ENCODE assay signal across 21 cellular contexts in the genomic region with DNA sequence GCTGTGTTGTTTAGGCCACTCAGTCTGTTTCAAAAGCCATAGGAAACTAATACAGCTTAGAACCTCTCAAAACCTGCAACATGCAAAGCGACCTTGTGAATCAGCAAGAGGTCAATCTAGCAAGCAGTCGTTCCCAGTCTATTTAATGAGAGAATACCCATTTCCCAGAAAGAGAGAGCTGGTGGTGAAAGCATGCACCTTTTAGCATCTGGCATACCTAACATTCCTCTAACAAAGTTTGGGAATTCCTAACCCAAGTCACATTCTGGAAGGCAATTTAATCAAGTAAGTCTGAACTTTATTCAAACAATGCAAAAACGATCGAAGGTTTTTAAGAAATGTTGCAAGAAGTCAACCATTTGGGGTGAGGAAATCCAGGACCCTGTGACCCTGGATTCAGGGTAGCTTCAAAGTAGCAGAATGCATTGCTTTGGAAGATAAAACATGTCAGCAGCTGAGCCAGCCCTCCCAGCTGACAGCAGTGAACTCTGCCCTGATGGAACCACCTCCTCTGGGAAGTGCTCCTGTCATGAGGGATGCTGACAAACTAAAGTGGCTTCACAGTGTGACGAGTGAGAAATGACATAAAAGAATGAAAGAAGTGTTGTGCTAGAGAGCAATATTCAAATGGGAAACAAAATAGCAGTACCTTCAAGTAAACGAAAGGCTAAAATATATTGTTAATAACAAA.
DNase-seq lines count a peak whose midpoint lies in the region; ATAC-seq, FAIRE-seq and TF ChIP-seq lines count a peak whose summit lies in the region.
"Had no signal": no experiment of that assay in that cellular context is flagged by ENCODE, and none has a peak within 500 bp of the region (broad histone marks: within the 10 kb centered on the region; RNA-seq: fewer than 3 reads in every experiment).

No MANE protein-coding gene starts in this region.

- no peak overlapping the region for H3K18ac ChIP-seq in IMR-90 (ENCODE audit: low read depth, low read length)

- peaks cover 2% of the 10 kb centered on the region for H3K27me3 Mint-ChIP-seq in glutamatergic neuron (ENCODE audit: unreplicated experiment)
- H3K27me3 Mint-ChIP-seq: CD4-positive, alpha-beta memory T cell; IgD-negative memory B cell had no signal

- DNase-seq in IMR-90 = no peak
- peak; percentile 33 for DNase-seq in glutamatergic neuron
- DNase-seq in HepG2 (ENCODE audit: low spot score) = peak; percentile 43
- DNase-seq in small intestine = peak; percentile 21
- DNase-seq in WERI-Rb-1 = no peak
- DNase-seq in central memory CD4-positive, alpha-beta T cell = no peak
- DNase-seq in cortex of kidney (lab: John Stamatoyannopoulos, UW) = no peak
- DNase-seq: ACHN; CD4-positive, alpha-beta memory T cell; DND-41; GM23248; Karpas-422; NCI-H1417 treated with DMSO at 0.1 percent for 48 hours; NCI-H187; NCI-H446; NCI-H526 had no signal

- H3K4me1 Mint-ChIP-seq in glutamatergic neuron (ENCODE audit: low read depth, unreplicated experiment) = peaks cover 7% of the 10 kb centered on the region

- H4K5ac ChIP-seq in IMR-90 (ENCODE audit: low read depth, low read length) = no peak overlapping the region

- H3K9me3 ChIP-seq in IMR-90 (ENCODE audit: control insufficient read depth, insufficient read depth, low read length) (no peaks in the 10 kb centered on the region), HepG2 (ENCODE audit: low read length) (no peaks in the 10 kb centered on the region), small intestine (ENCODE audit: control insufficient read depth, low read depth) (no peaks in the 10 kb centered on the region), WERI-Rb-1 (ENCODE audit: severe bottlenecking) (no peaks in the 10 kb centered on the region)
- H3K9me3 ChIP-seq: BLaER1 treated with 17β-estradiol and CSF1 and Interleukin-3, amounts not matched to agents 10 nM and 100 nM; Caco-2; Peyer's patch had no signal

- ATAC-seq in IMR-90 (ENCODE audit: low read depth) (no peak), HepG2 (peak; percentile 84)
- ATAC-seq: HCT116 had no signal

- H3K4me3 ChIP-seq in IMR-90 (ENCODE audit: insufficient read depth, low read depth, low read length) = no peak overlapping the region
- no peak overlapping the region for H3K4me3 ChIP-seq in HepG2 (replicated peaks in 1 of 3; ENCODE audit: insufficient read depth in 1 of 3, low read depth in 2 of 3, low read length in 3 of 3)
- no peak overlapping the region for H3K4me3 ChIP-seq in small intestine (ENCODE audit: low read depth in 1 of 2, low read length in 2 of 2)
- H3K4me3 ChIP-seq in WERI-Rb-1 (ENCODE audit: low read depth, low read length) = no peak overlapping the region
- H3K4me3 ChIP-seq: BLaER1 treated with 17β-estradiol and CSF1 and Interleukin-3, amounts not matched to agents 10 nM and 100 nM; GM23248; Peyer's patch had no signal

- H3K9ac ChIP-seq in IMR-90 (ENCODE audit: low read depth, low read length) (no peak overlapping the region), HepG2 (ENCODE audit: insufficient read depth, low read depth, low read length) (no peak overlapping the region)
- H3K9ac ChIP-seq: BLaER1 treated with 17β-estradiol and CSF1 and Interleukin-3, amounts not matched to agents 10 nM and 100 nM; GM23248 had no signal

- POLR2A ChIA-PET in IMR-90 (lab: Charles Lee; ENCODE audit: unreplicated experiment) (no interaction called here), HepG2 (lab: Yijun Ruan, JAX) (no interaction called here)

- no peaks in the 10 kb centered on the region for H3K27me3 ChIP-seq in IMR-90 (ENCODE audit: control insufficient read depth, insufficient read depth, low read length)
- no peaks in the 10 kb centered on the region for H3K27me3 ChIP-seq in HepG2 (ENCODE audit: control insufficient read depth in 1 of 2, insufficient read depth in 2 of 2, low read length in 2 of 2)
- H3K27me3 ChIP-seq in small intestine (ENCODE audit: control insufficient read depth in 2 of 2, insufficient read depth in 2 of 2, low read length in 2 of 2) = no peaks in the 10 kb centered on the region
- H3K27me3 ChIP-seq in WERI-Rb-1 (ENCODE audit: insufficient read depth, low read depth, severe bottlenecking) = no peaks in the 10 kb centered on the region
- H3K27me3 ChIP-seq: BLaER1 treated with 17β-estradiol and CSF1 and Interleukin-3, amounts not matched to agents 10 nM and 100 nM; Peyer's patch had no signal

- no peak overlapping the region for H3K4me3 Mint-ChIP-seq in glutamatergic neuron (ENCODE audit: unreplicated experiment)
- H3K4me3 Mint-ChIP-seq: CD4-positive, alpha-beta memory T cell; IgD-negative memory B cell had no signal

- H2AFZ ChIP-seq in IMR-90 (replicated peaks; ENCODE audit: low read length, poor library complexity) = no peak overlapping the region
- H2AFZ ChIP-seq in HepG2 (ENCODE audit: low read length) = no peak overlapping the region
- H2AFZ ChIP-seq: GM23248 had no signal

- intact Hi-C loops in IMR-90 (cut with micrococcal nuclease) = no loop called here
- intact Hi-C loops in HepG2 (cut with micrococcal nuclease; ENCODE audit: unreplicated experiment) = no loop called here

- TF ChIP-seq EP300 in HepG2 (IDR thresholded peaks at IDR 0.05; ENCODE audit: low read depth in 2 of 2, low read length in 2 of 2) = peak in 1 of 2 experiments; percentile 7; a peak in 1 of 4 replicates
- no peak for TF ChIP-seq EP300 in HepG2 (CRISPR knock-in tag; IDR thresholded peaks at IDR 0.05; ENCODE audit: borderline replicate concordance)

- no peak overlapping the region for H3K4me2 ChIP-seq in IMR-90 (ENCODE audit: low read depth, low read length)
- no peak overlapping the region for H3K4me2 ChIP-seq in HepG2 (ENCODE audit: low read depth, low read length)
- H3K4me2 ChIP-seq: BLaER1 treated with 17β-estradiol and CSF1 and Interleukin-3, amounts not matched to agents 10 nM and 100 nM had no signal

- H4K91ac ChIP-seq in IMR-90 (ENCODE audit: insufficient read depth, low read depth, low read length) = no peak overlapping the region

- dilution Hi-C loops in IMR-90 (cut with HindIII; ENCODE audit: low sequenced_read_pairs, unreplicated experiment) = no loop called here

- no peak overlapping the region for H3K4ac ChIP-seq in IMR-90 (ENCODE audit: low read depth, low read length)

- no TSS peak for BruUV-seq in IMR-90 (replicated peaks; lab: Mats Ljungman, UMichigan)
- BruUV-seq in HepG2 (replicated peaks; lab: Mats Ljungman, UMichigan) = no TSS peak

- TF ChIP-seq POLR2A in IMR-90 (IDR thresholded peaks at IDR 0.05; ENCODE audit: low read depth, low read length) = no peak
- TF ChIP-seq POLR2A in HepG2 (IDR thresholded peaks at IDR 0.05; ENCODE audit: insufficient read depth in 1 of 2, low read depth in 2 of 2, low read length in 2 of 2) = no peak

- H3K36me3 ChIP-seq in IMR-90 (ENCODE audit: control insufficient read depth, insufficient read depth, low read length) (no peaks in the 10 kb centered on the region), HepG2 (replicated peaks in 1 of 2; ENCODE audit: control insufficient read depth in 1 of 2, insufficient read depth in 2 of 2, low read length in 2 of 2) (no peaks in the 10 kb centered on the region; a peak in 2 of 5 replicates), small intestine (ENCODE audit: control insufficient read depth in 2 of 2, insufficient read depth in 2 of 2, low read length in 2 of 2) (no peaks in the 10 kb centered on the region), WERI-Rb-1 (no peaks in the 10 kb centered on the region)
- H3K36me3 ChIP-seq: BLaER1 treated with 17β-estradiol and CSF1 and Interleukin-3, amounts not matched to agents 10 nM and 100 nM; Peyer's patch had no signal

- no peak for TF ChIP-seq CTCF in IMR-90 (conservative IDR thresholded peaks at IDR 0.05; ENCODE audit: low read depth, low read length)
- TF ChIP-seq CTCF in glutamatergic neuron (IDR thresholded peaks at IDR 0.05; ENCODE audit: partially characterized antibody, unreplicated experiment) = no peak
- TF ChIP-seq CTCF in HepG2 (CRISPR knock-in tag; IDR thresholded peaks at IDR 0.05) = no peak
- no peak for TF ChIP-seq CTCF in WERI-Rb-1 (IDR thresholded peaks at IDR 0.05; ENCODE audit: low read depth, low read length)

- H2AK5ac ChIP-seq in IMR-90 (ENCODE audit: low read depth, low read length) = no peak overlapping the region

- H4K20me1 ChIP-seq in IMR-90 (ENCODE audit: insufficient read depth, low read length) (no peaks in the 10 kb centered on the region), HepG2 (ENCODE audit: insufficient read depth, low read length) (peaks cover 55% of the 10 kb centered on the region)

- no peak overlapping the region for H2BK20ac ChIP-seq in IMR-90 (ENCODE audit: low read depth, low read length)

- H3K23ac ChIP-seq in IMR-90 (ENCODE audit: low read depth, low read length) = no peak overlapping the region

- 0 out of 2 replicates have a peak, but pooled peaks cover 2% of the 10 kb centered on the region for H3K4me1 ChIP-seq in IMR-90 (ENCODE audit: control insufficient read depth, insufficient read depth, low read length)
- H3K4me1 ChIP-seq in HepG2 (ENCODE audit: insufficient read depth, low read length) = peaks cover 47% of the 10 kb centered on the region
- H3K4me1 ChIP-seq in small intestine (ENCODE audit: control insufficient read depth in 2 of 2, insufficient read depth in 1 of 2, low read depth in 1 of 2, low read length in 1 of 2) = peaks cover 8 to 9% of the 10 kb centered on the region in 2 donors
- H3K4me1 ChIP-seq: BLaER1 treated with 17β-estradiol and CSF1 and Interleukin-3, amounts not matched to agents 10 nM and 100 nM; Caco-2 had no signal

- peaks cover 8% of the 10 kb centered on the region for H3K9me3 Mint-ChIP-seq in glutamatergic neuron (ENCODE audit: unreplicated experiment)
- H3K9me3 Mint-ChIP-seq: CD4-positive, alpha-beta memory T cell; IgD-negative memory B cell had no signal

- no peaks in the 10 kb centered on the region for H3K9me1 ChIP-seq in IMR-90 (ENCODE audit: insufficient read depth, low read length)

- peaks cover 8% of the 10 kb centered on the region in 2 experiments; a peak in 3 of 4 replicates for H3K79me1 ChIP-seq in IMR-90 (ENCODE audit: low read depth in 1 of 2, low read length in 2 of 2)

- H2BK120ac ChIP-seq in IMR-90 (ENCODE audit: low read depth, low read length) = no peak overlapping the region

- no peak overlapping the region for H2BK5ac ChIP-seq in IMR-90 (ENCODE audit: low read depth, low read length, poor library complexity, severe bottlenecking)

- no peak overlapping the region for H4K8ac ChIP-seq in IMR-90 (ENCODE audit: low read depth in 2 of 2, low read length in 2 of 2)

- 0 out of 2 replicates have a peak overlapping the region, but pooled peaks have one; percentile 20 for H3K14ac ChIP-seq in IMR-90 (replicated peaks; ENCODE audit: low read depth, low read length)

- no peak overlapping the region for H2AK9ac ChIP-seq in IMR-90 (replicated peaks; ENCODE audit: low read depth, low read length, poor library complexity)

- CTCF ChIA-PET in IMR-90 (lab: Yijun Ruan, JAX) (no interaction called here), HepG2 (lab: Yijun Ruan, JAX; ENCODE audit: low intra/inter-chr PET ratio, low total read pairs) (no interaction called here)

- peak overlapping the region; percentile 10 for H3K27ac Mint-ChIP-seq in glutamatergic neuron (ENCODE audit: unreplicated experiment)
- H3K27ac Mint-ChIP-seq: CD4-positive, alpha-beta memory T cell; IgD-negative memory B cell had no signal

- H3K27ac ChIP-seq in IMR-90 (ENCODE audit: insufficient read depth, low read length) (no peak overlapping the region), HepG2 (ENCODE audit: extremely low read length, insufficient read depth, low read length) (no peak overlapping the region), small intestine (ENCODE audit: low read depth in 1 of 2, low read length in 1 of 2) (no peak overlapping the region), WERI-Rb-1 (no peak overlapping the region)
- H3K27ac ChIP-seq: BLaER1 treated with 17β-estradiol and CSF1 and Interleukin-3, amounts not matched to agents 10 nM and 100 nM; GM23248; Peyer's patch had no signal

- H3K36me3 Mint-ChIP-seq in glutamatergic neuron (ENCODE audit: unreplicated experiment) = no peaks in the 10 kb centered on the region
- H3K36me3 Mint-ChIP-seq: CD4-positive, alpha-beta memory T cell; IgD-negative memory B cell had no signal

- no CpG with 5 or more reads among the region's 6 CpGs for WGBS in IMR-90 (ENCODE audit: extremely low coverage in 2 of 2, insufficient read length in 1 of 2), 2 experiments
- 49% methylated on average over 6 of the region's 6 CpGs for WGBS in HepG2 (ENCODE audit: low lambda C conversion rate)
- WGBS in small intestine, 3 donors = 75 to 80% (median 79%) methylated on average over 6 of the region's 6 CpGs

- TF ChIP-seq RAD21 in IMR-90 (IDR thresholded peaks at IDR 0.05; ENCODE audit: low read length) (no peak), HepG2 (CRISPR knock-in tag; IDR thresholded peaks at IDR 0.05) (no peak)

- no peak overlapping the region for H2BK15ac ChIP-seq in IMR-90 (ENCODE audit: low read depth, low read length)

- no peak overlapping the region for H3K56ac ChIP-seq in IMR-90 (ENCODE audit: extremely low read depth, insufficient read depth, low read length)

- peak; percentile 83 for FAIRE-seq in HepG2 (lab: Jason Lieb, UNC)
- no peak for FAIRE-seq in small intestine (lab: Jason Lieb, UNC)

- H3K79me2 ChIP-seq in HepG2 (ENCODE audit: insufficient read depth, low read length) = peaks cover 89% of the 10 kb centered on the region

- in situ Hi-C loops in IMR-90 (cut with MboI; ENCODE audit: low sequenced_read_pairs) (no loop called here), HepG2 (cut with HindIII; ENCODE audit: extremely low pct_ligation_motif_present, low pct_unique_long_range_greater_than_20kb) (no loop called here)

Comparison
In these comparisons a context has a peak if more than half of its experiments do, and no peak if none do; other contexts are left out.
1. DNase-seq: peak in glutamatergic neuron (single experiment), HepG2 (single experiment) and small intestine (single experiment); none in IMR-90 (single experiment), WERI-Rb-1 (single experiment), central memory CD4-positive, alpha-beta T cell (single experiment) and cortex of kidney (single experiment).